In the genomic region with DNA sequence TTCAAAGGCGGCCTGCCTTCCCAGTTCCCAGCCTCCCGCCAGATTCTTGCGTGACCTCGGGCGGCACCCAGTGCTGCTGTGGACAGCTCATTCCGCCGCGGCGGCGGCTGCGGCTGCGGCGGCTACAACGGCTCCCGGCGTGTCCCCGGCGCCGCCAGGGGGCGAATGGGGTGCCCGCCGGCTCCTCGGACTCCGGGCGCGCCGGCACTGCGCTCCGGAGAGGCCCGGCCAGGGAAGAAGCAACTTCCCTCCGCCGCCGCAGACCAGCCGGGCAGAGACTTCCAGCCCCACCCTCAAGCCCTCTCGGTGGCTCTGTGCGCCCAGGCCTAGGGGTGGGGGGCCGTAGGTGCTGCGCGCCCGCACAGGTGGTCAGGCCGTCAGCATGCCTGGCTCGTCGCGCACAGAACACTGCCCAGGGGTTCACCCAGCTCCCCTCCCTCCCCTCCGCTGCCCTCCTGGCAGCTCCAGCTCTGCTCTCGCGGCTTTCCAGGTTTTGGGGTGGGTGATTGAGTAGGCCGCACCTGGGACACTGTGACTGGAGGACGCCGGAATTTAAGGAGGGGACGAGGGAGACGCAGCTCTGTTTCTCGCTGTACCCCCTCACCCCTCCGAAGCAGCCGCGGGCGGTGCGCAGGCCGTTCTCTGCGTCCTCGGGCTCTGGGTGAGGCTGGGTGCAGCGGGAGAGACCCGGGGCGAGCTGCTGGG, we compare ENCODE assay signal across 8 cellular contexts. TPM values are rescaled to one million over a fixed set of nuclear protein-coding genes. Genes with fewer than 3 reads are reported as not detected.
DNase-seq lines count a peak whose midpoint lies in the region; TF ChIP-seq lines count a peak whose summit lies in the region.

No MANE protein-coding gene starts in this region.

- H3F3A ChIP-seq in OCI-LY1 (ENCODE audit: insufficient read depth, low read length) = no peaks in the 10 kb centered on the region
- no peaks in the 10 kb centered on the region for H3F3A ChIP-seq in neural cell (ENCODE audit: insufficient read depth, low read length, poor library complexity, severe bottlenecking)

- no peak overlapping the region for H2BK20ac ChIP-seq in H9 (ENCODE audit: low read depth, low read length, poor library complexity, severe bottlenecking)

- no peaks in the 10 kb centered on the region; a peak in 1 of 5 replicates for H3K9me3 Mint-ChIP-seq in H9

- H3K4me1 ChIP-seq in BLaER1 treated with 17β-estradiol and CSF1 and Interleukin-3, amounts not matched to agents 10 nM and 100 nM = peaks cover 13 to 41% (median 31%) of the 10 kb centered on the region in 10 experiments; a peak in 19 of 20 replicates
- no peaks in the 10 kb centered on the region for H3K4me1 ChIP-seq in H9 (ENCODE audit: insufficient read depth, low read length)
- H3K4me1 ChIP-seq in OCI-LY1 (ENCODE audit: insufficient read depth, low read length, severe bottlenecking) = no peaks in the 10 kb centered on the region
- H3K4me1 ChIP-seq in stomach = peaks cover 25 to 60% (median 43%) of the 10 kb centered on the region in 4 donors

- H3K79me1 ChIP-seq in H9 (ENCODE audit: insufficient read depth, low read depth, low read length, poor library complexity, severe bottlenecking) = no peaks in the 10 kb centered on the region

- peaks cover 53% of the 10 kb centered on the region for H3K27me3 Mint-ChIP-seq in H9 (ENCODE audit: low read depth)

- peak; percentile 81 for TF ChIP-seq CTCF in H9 (conservative IDR thresholded peaks at IDR 0.05)
- TF ChIP-seq CTCF in OCI-LY1 (IDR thresholded peaks at IDR 0.05; ENCODE audit: low read length) = peak; percentile 25; the same call in 1 of the 2 replicates
- TF ChIP-seq CTCF in neural cell (IDR thresholded peaks at IDR 0.05; ENCODE audit: poor library complexity, severe bottlenecking) = peak; percentile 66
- peak in 5 of 7 experiments; percentile 26 to 88 (median 77) for TF ChIP-seq CTCF in stomach (IDR thresholded peaks at IDR 0.05)

- no peaks in the 10 kb centered on the region for H3K9me3 ChIP-seq in BLaER1 treated with 17β-estradiol and CSF1 and Interleukin-3, amounts not matched to agents 10 nM and 100 nM (replicated peaks in 1 of 11)
- H3K9me3 ChIP-seq in H9 (ENCODE audit: control insufficient read depth, low read depth, low read length) (no peaks in the 10 kb centered on the region), OCI-LY1 (ENCODE audit: low read length) (no peaks in the 10 kb centered on the region), neural cell (ENCODE audit: low read length) (no peaks in the 10 kb centered on the region), stomach (no peaks in the 10 kb centered on the region)

- no peak for TF ChIP-seq POLR2A in stomach (IDR thresholded peaks at IDR 0.05)

- peak overlapping the region in 10 of 11 experiments; percentile 13 to 58 (median 47); a peak in 17 of 22 replicates for H3K9ac ChIP-seq in BLaER1 treated with 17β-estradiol and CSF1 and Interleukin-3, amounts not matched to agents 10 nM and 100 nM
- H3K9ac ChIP-seq in H9 (ENCODE audit: extremely low read depth, insufficient read length, low read length) = peak overlapping the region; percentile 48
- H3K9ac ChIP-seq in OCI-LY1 (ENCODE audit: low read length) = no peak overlapping the region
- H3K9ac ChIP-seq in neural cell (ENCODE audit: low read length) = peak overlapping the region; percentile 4

- H3K4me3 ChIP-seq in BLaER1 treated with 17β-estradiol and CSF1 and Interleukin-3, amounts not matched to agents 10 nM and 100 nM = peak overlapping the region; percentile 46 to 67 (median 58)
- H3K4me3 ChIP-seq in OCI-LY1 (ENCODE audit: low read depth, low read length, poor library complexity, severe bottlenecking) (no peak overlapping the region), neural cell (ENCODE audit: low read length) (peak overlapping the region; percentile 64), stomach (peak overlapping the region; percentile 36 to 56 (median 48))

- H3K56ac ChIP-seq in H9 (ENCODE audit: insufficient read length, low read depth, low read length) = no peak overlapping the region

- no peaks in the 10 kb centered on the region for H3K36me3 ChIP-seq in BLaER1 treated with 17β-estradiol and CSF1 and Interleukin-3, amounts not matched to agents 10 nM and 100 nM
- no peaks in the 10 kb centered on the region for H3K36me3 ChIP-seq in OCI-LY1 (ENCODE audit: insufficient read depth, low read length)
- no peaks in the 10 kb centered on the region for H3K36me3 ChIP-seq in neural cell (ENCODE audit: insufficient read depth, low read length)
- H3K36me3 ChIP-seq in stomach = no peaks in the 10 kb centered on the region

- no peak overlapping the region for H3K27ac ChIP-seq in BLaER1 treated with 17β-estradiol and CSF1 and Interleukin-3, amounts not matched to agents 10 nM and 100 nM
- H3K27ac ChIP-seq in H9 (ENCODE audit: insufficient read length, low read depth, low read length) = no peak overlapping the region
- H3K27ac ChIP-seq in OCI-LY1 (ENCODE audit: low read depth, low read length, poor library complexity, severe bottlenecking) = no peak overlapping the region
- no peak overlapping the region for H3K27ac ChIP-seq in neural cell (ENCODE audit: low read length)
- peak overlapping the region in 2 of 5 donors; percentile 14 to 59 for H3K27ac ChIP-seq in stomach

- DNase-seq in H9 (peak; percentile 72), foreskin melanocyte (peak; percentile 41), stomach (peak; percentile 84), NCI-H2029 (lab: John Stamatoyannopoulos, UW) (no peak)
- DNase-seq in activated gamma-delta T cell treated with anti-CD3 and anti-CD28 coated beads, Interleukin-2, amount 50 U/mL, for 16 hours (ENCODE audit: low read depth) = peak; percentile 5

- H3K18ac ChIP-seq in H9 (ENCODE audit: insufficient read length, low read depth, low read length) = no peak overlapping the region

- no peak overlapping the region for H4K5ac ChIP-seq in H9 (ENCODE audit: insufficient read length, low read depth, low read length)

- H3K27ac Mint-ChIP-seq in H9 = no peak overlapping the region

- H3K9me2 ChIP-seq in OCI-LY1 (ENCODE audit: low read depth, low read length) = no peaks in the 10 kb centered on the region
- no peaks in the 10 kb centered on the region for H3K9me2 ChIP-seq in neural cell (ENCODE audit: insufficient read depth, low read length)

- no peak overlapping the region for H4K91ac ChIP-seq in H9 (ENCODE audit: insufficient read length, low read depth, low read length)

- H3T11ph ChIP-seq in H9 (ENCODE audit: low read length) = no peak overlapping the region

- no peak overlapping the region for H2BK12ac ChIP-seq in H9 (ENCODE audit: insufficient read length, low read depth, low read length)

- H3K23me2 ChIP-seq in H9 (ENCODE audit: insufficient read length, low read depth, low read length, poor library complexity, severe bottlenecking) = peaks cover 8% of the 10 kb centered on the region

- H3K4me1 Mint-ChIP-seq in H9 = peaks cover 18 to 20% of the 10 kb centered on the region in 2 experiments

- H2BK120ac ChIP-seq in H9 (ENCODE audit: low read depth, low read length, poor library complexity, severe bottlenecking) = no peak overlapping the region

- peak overlapping the region; percentile 77; the same call in 1 of the 2 replicates for H3K14ac ChIP-seq in H9 (ENCODE audit: insufficient read depth, low read length)

- no peak overlapping the region for H2BK5ac ChIP-seq in H9 (ENCODE audit: insufficient read length, low read length)

- no peak overlapping the region for H4K8ac ChIP-seq in H9 (replicated peaks; ENCODE audit: insufficient read length, low read depth, low read length)

- peak overlapping the region; percentile 86 to 99 (median 95) for H3K4me2 ChIP-seq in BLaER1 treated with 17β-estradiol and CSF1 and Interleukin-3, amounts not matched to agents 10 nM and 100 nM
- H3K4me2 ChIP-seq in H9 (ENCODE audit: insufficient read depth, insufficient read length, low read length) = peak overlapping the region; percentile 65
- no peak overlapping the region for H3K4me2 ChIP-seq in OCI-LY1 (ENCODE audit: low read length)
- no peak overlapping the region for H3K4me2 ChIP-seq in neural cell (ENCODE audit: low read length)

- no peak overlapping the region for H2BK15ac ChIP-seq in H9 (ENCODE audit: low read depth, low read length)

- peak overlapping the region; percentile 59 to 80 for H3K4me3 Mint-ChIP-seq in H9

- TF ChIP-seq EP300 in neural cell (conservative IDR thresholded peaks at IDR 0.05; ENCODE audit: poor library complexity, severe bottlenecking) = no peak
- no peak for TF ChIP-seq EP300 in stomach (IDR thresholded peaks at IDR 0.05)

- intact Hi-C loops in stomach (cut with DNase I; ENCODE audit: low total_unique reads) = loop anchor here (5.0 kb wide), 1 partner anchor 39 kb away; no protein-coding TSS in a partner anchor

- H3K79me2 ChIP-seq in H9 (ENCODE audit: insufficient read depth, low read length) (no peaks in the 10 kb centered on the region), OCI-LY1 (ENCODE audit: insufficient read depth, low read length) (no peaks in the 10 kb centered on the region), neural cell (replicated peaks; ENCODE audit: insufficient read depth, low read length) (no peaks in the 10 kb centered on the region)

- no peak overlapping the region for H2AK5ac ChIP-seq in H9 (ENCODE audit: insufficient read length, low read length)

- H3K23ac ChIP-seq in H9 (ENCODE audit: insufficient read length, low read depth, low read length) = no peak overlapping the region

- peaks cover 38 to 44% (median 41%) of the 10 kb centered on the region in 11 experiments for H3K27me3 ChIP-seq in BLaER1 treated with 17β-estradiol and CSF1 and Interleukin-3, amounts not matched to agents 10 nM and 100 nM
- H3K27me3 ChIP-seq in H9 (ENCODE audit: insufficient read depth, low read length) (peaks cover 27% of the 10 kb centered on the region), OCI-LY1 (ENCODE audit: insufficient read depth, low read length) (peaks cover 9% of the 10 kb centered on the region; the same call in 1 of the 2 replicates), neural cell (ENCODE audit: insufficient read depth, low read depth, low read length) (peaks cover 42% of the 10 kb centered on the region), stomach (peaks cover 0 to 8% (median 4%) of the 10 kb centered on the region in 3 donors)

- peaks cover 8 to 41% (median 20%) of the 10 kb centered on the region in 11 experiments; a peak in 14 of 22 replicates for H4K20me1 ChIP-seq in BLaER1 treated with 17β-estradiol and CSF1 and Interleukin-3, amounts not matched to agents 10 nM and 100 nM
- H4K20me1 ChIP-seq in H9 (ENCODE audit: control insufficient read depth, insufficient read depth, insufficient read length) (no peaks in the 10 kb centered on the region), OCI-LY1 (ENCODE audit: insufficient read depth, low read length) (no peaks in the 10 kb centered on the region), neural cell (ENCODE audit: insufficient read depth) (no peaks in the 10 kb centered on the region)

- H3K36me3 Mint-ChIP-seq in H9 (ENCODE audit: insufficient read depth in 1 of 3, low read depth in 3 of 3) = no peaks in the 10 kb centered on the region

- H2AFZ ChIP-seq in H9 (ENCODE audit: low read length) = no peak overlapping the region
- no peak overlapping the region for H2AFZ ChIP-seq in OCI-LY1 (ENCODE audit: low read length)
- H2AFZ ChIP-seq in neural cell (ENCODE audit: low read depth, low read length) = no peak overlapping the region

- no peak overlapping the region for H3K4ac ChIP-seq in H9 (ENCODE audit: low read depth, low read length)

- TF ChIP-seq RAD21 in neural cell (conservative IDR thresholded peaks at IDR 0.05) = peak; percentile 26

- no CpG with 5 or more reads among the region's 64 CpGs for WGBS in H9 (ENCODE audit: extremely low coverage, insufficient read length, low lambda C conversion rate)
- WGBS in stomach, 5 donors = 9 to 15% (median 12%) methylated on average over 39 to 64 of the region's 64 CpGs

RNA-seq across cellular contexts. Expression of a gene that starts 20.2 kb away (rescaled TPM):
- total RNA-seq in H9 (2021) = 0.52 and 0.53 TPM in 2 replicates
- 2.9 and 4.4 TPM in 2 replicates for polyA plus RNA-seq in neural cell
- polyA minus RNA-seq in neural cell = 4.4 and 5.0 TPM in 2 replicates
- 10 to 100 TPM in 3 of 5 donors, 1 to 10 TPM in 2; 1.8 to 29.5 (median 14.3) TPM for total RNA-seq in stomach
- polyA plus RNA-seq in stomach = 1 to 10 TPM; 4.6 to 6.6 (median 6.1) TPM

RNA-seq across cellular contexts. Expression of a gene that starts 29.0 kb away (rescaled TPM):
- total RNA-seq in H9 (2021) (19.0 and 20.6 TPM in 2 replicates), stomach (1,000 to 10,000 TPM in 1 of 5 donors, 100 to 1,000 TPM in 3, 10 to 100 TPM in 1; 23.2 to 1,029 (median 220) TPM)
- polyA plus RNA-seq in neural cell (6.6 and 12.8 TPM in 2 replicates), stomach (1,000 to 10,000 TPM in 2 of 3 donors, 100 to 1,000 TPM in 1; 378 to 3,028 (median 2,014) TPM)
- 3.1 and 5.4 TPM in 2 replicates for polyA minus RNA-seq in neural cell

RNA-seq across cellular contexts. Expression of a gene that starts 32.1 kb away (rescaled TPM):
- total RNA-seq in H9 (2021) (3.3 and 3.6 TPM in 2 replicates), stomach (10 to 100 TPM; 12.5 to 30.8 (median 28.7) TPM)
- polyA plus RNA-seq in neural cell (2.2 and 2.3 TPM in 2 replicates), stomach (1 to 10 TPM; 3.3 to 4.8 (median 4.6) TPM)
- 6.3 and 8.3 TPM in 2 replicates for polyA minus RNA-seq in neural cell

Comparison
In these comparisons a context has a peak if more than half of its experiments do, and no peak if none do; other contexts are left out.
1. H3K4me2 ChIP-seq: peak in BLaER1 treated with 17β-estradiol and CSF1 and Interleukin-3, amounts not matched to agents 10 nM and 100 nM (11 of 11) and H9 (single experiment); none in OCI-LY1 (single experiment) and neural cell (single experiment).
2. CTCF ChIP-seq: peak in every context shown above with its lines; median percentile 81 in H9; 77 in stomach; 66 in neural cell; 25 in OCI-LY1.